Comparison of ENCODE assay signal across 8 cellular contexts in the genomic region with DNA sequence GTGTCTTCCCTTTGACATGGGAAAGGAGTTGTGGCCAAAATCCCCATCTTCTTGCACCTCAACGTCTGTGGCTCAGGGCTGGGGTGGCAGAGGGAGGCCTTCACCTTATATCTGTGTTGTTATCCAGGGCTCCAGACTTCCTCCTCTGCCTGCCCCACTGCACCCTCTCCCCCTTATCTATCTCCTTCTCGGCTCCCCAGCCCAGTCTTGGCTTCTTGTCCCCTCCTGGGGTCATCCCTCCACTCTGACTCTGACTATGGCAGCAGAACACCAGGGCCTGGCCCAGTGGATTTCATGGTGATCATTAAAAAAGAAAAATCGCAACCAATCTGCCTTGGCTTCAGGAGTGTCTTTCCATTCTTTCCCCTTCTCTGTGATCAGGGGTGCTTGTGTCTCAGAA. TPM values are rescaled to one million over a fixed set of nuclear protein-coding genes. Genes with fewer than 3 reads are reported as not detected.
DNase-seq lines count a peak whose midpoint lies in the region; ATAC-seq and TF ChIP-seq lines count a peak whose summit lies in the region.

No MANE protein-coding gene starts in this region.

- DNase-seq in T-helper 2 cell treated with Interferon-gamma antibody and Interleukin-4, amounts not matched to agents 5 μg/mL and 100 μg/mL, for 36 hours (ENCODE audit: low spot score) = no peak
- no peak for DNase-seq in T-helper 2 cell
- DNase-seq in WTC11 (ENCODE audit: low spot score) = no peak
- no peak for DNase-seq in hepatocyte (ENCODE audit: low spot score)
- no peak for DNase-seq in stimulated activated naive CD8-positive, alpha-beta T cell treated with anti-CD3 and anti-CD28 coated beads, Interleukin-15, amount 100 ng/mL, for 72 hours
- no peak for DNase-seq in NCI-H1105 treated with DMSO at 0.1 percent for 48 hours (lab: John Stamatoyannopoulos, UW)
- no peak for DNase-seq in C1 segment of cervical spinal cord (lab: John Stamatoyannopoulos, UW)

- H3K4me3 Mint-ChIP-seq in T-helper 2 cell treated with Interferon-gamma antibody and Interleukin-4, amounts not matched to agents 5 μg/mL and 100 μg/mL, for 36 hours = peak overlapping the region; percentile 90
- peak overlapping the region; percentile 84 for H3K4me3 Mint-ChIP-seq in WTC11
- peak overlapping the region; percentile 87 to 93 for H3K4me3 Mint-ChIP-seq in stimulated activated naive CD8-positive, alpha-beta T cell treated with anti-CD3 and anti-CD28 coated beads, Interleukin-15, amount 100 ng/mL, for 72 hours

- H3K27me3 Mint-ChIP-seq in T-helper 2 cell treated with Interferon-gamma antibody and Interleukin-4, amounts not matched to agents 5 μg/mL and 100 μg/mL, for 36 hours (ENCODE audit: low read depth) = no peaks in the 10 kb centered on the region
- no peaks in the 10 kb centered on the region for H3K27me3 Mint-ChIP-seq in WTC11 (ENCODE audit: low read depth)
- H3K27me3 Mint-ChIP-seq in stimulated activated naive CD8-positive, alpha-beta T cell treated with anti-CD3 and anti-CD28 coated beads, Interleukin-15, amount 100 ng/mL, for 72 hours = no peaks in the 10 kb centered on the region

- CTCF ChIA-PET in WTC11 (lab: Charles Lee) = interaction anchor here (0.7 to 4.5 kb wide), 5 partner anchors 8 to 639 kb away, joined by 3 to 58 read pairs (median 15); a partner anchor contains a TSS

- peak overlapping the region; percentile 78 for H2AFZ ChIP-seq in hepatocyte

- no peaks in the 10 kb centered on the region for H4K20me1 ChIP-seq in hepatocyte (ENCODE audit: insufficient read depth, poor library complexity, severe bottlenecking)

- no peaks in the 10 kb centered on the region for H3K27me3 ChIP-seq in hepatocyte

- no peaks in the 10 kb centered on the region for H3K36me3 ChIP-seq in hepatocyte (replicated peaks; ENCODE audit: insufficient read depth, low read depth)

- ATAC-seq in WTC11 = no peak
- ATAC-seq in stimulated activated naive CD8-positive, alpha-beta T cell treated with anti-CD3 and anti-CD28 coated beads, Interleukin-15, amount 100 ng/mL, for 72 hours = no peak
- ATAC-seq in HG03108 (IDR thresholded peaks at IDR 0.05; ENCODE audit: unreplicated experiment) = no peak

- H3K4me1 Mint-ChIP-seq in T-helper 2 cell treated with Interferon-gamma antibody and Interleukin-4, amounts not matched to agents 5 μg/mL and 100 μg/mL, for 36 hours (ENCODE audit: low read depth) = peaks cover 24% of the 10 kb centered on the region
- peaks cover 24% of the 10 kb centered on the region for H3K4me1 Mint-ChIP-seq in WTC11
- peaks cover 29% of the 10 kb centered on the region for H3K4me1 Mint-ChIP-seq in stimulated activated naive CD8-positive, alpha-beta T cell treated with anti-CD3 and anti-CD28 coated beads, Interleukin-15, amount 100 ng/mL, for 72 hours

- 71% methylated on average over 3 of the region's 3 CpGs for WGBS in hepatocyte (ENCODE audit: low lambda C conversion rate, missing lambda C conversion rate)

- POLR2A ChIA-PET in WTC11 (lab: Charles Lee) = interaction anchor here (0.8 to 3.2 kb wide), 5 partner anchors 8 to 57 kb away, joined by 3 to 22 read pairs (median 3); a partner anchor contains a TSS

- peaks cover 3% of the 10 kb centered on the region for H3K36me3 Mint-ChIP-seq in T-helper 2 cell treated with Interferon-gamma antibody and Interleukin-4, amounts not matched to agents 5 μg/mL and 100 μg/mL, for 36 hours (ENCODE audit: low read depth)
- H3K36me3 Mint-ChIP-seq in WTC11 = peaks cover 8% of the 10 kb centered on the region; the same call in 1 of the 2 replicates

- H3K4me3 ChIP-seq in hepatocyte = no peak overlapping the region

- peaks cover 9% of the 10 kb centered on the region for H3K4me1 ChIP-seq in hepatocyte (ENCODE audit: insufficient read depth)

- peak overlapping the region; percentile 98 for H3K4me2 ChIP-seq in hepatocyte

- peaks cover 17% of the 10 kb centered on the region for H3K79me2 ChIP-seq in hepatocyte

- no peak for TF ChIP-seq CTCF in WTC11 (IDR thresholded peaks at IDR 0.05)
- TF ChIP-seq CTCF in hepatocyte (IDR thresholded peaks at IDR 0.05; ENCODE audit: poor library complexity) = no peak

- H3K9me3 Mint-ChIP-seq in T-helper 2 cell treated with Interferon-gamma antibody and Interleukin-4, amounts not matched to agents 5 μg/mL and 100 μg/mL, for 36 hours = no peaks in the 10 kb centered on the region
- no peaks in the 10 kb centered on the region for H3K9me3 Mint-ChIP-seq in WTC11
- H3K9me3 Mint-ChIP-seq in stimulated activated naive CD8-positive, alpha-beta T cell treated with anti-CD3 and anti-CD28 coated beads, Interleukin-15, amount 100 ng/mL, for 72 hours = no peaks in the 10 kb centered on the region

- no peaks in the 10 kb centered on the region for H3K9me2 ChIP-seq in hepatocyte (replicated peaks; ENCODE audit: insufficient read depth)

- peak overlapping the region; percentile 91 for H3K27ac Mint-ChIP-seq in T-helper 2 cell treated with Interferon-gamma antibody and Interleukin-4, amounts not matched to agents 5 μg/mL and 100 μg/mL, for 36 hours
- H3K27ac Mint-ChIP-seq in WTC11 = peak overlapping the region; percentile 90
- peak overlapping the region; percentile 84 to 94 for H3K27ac Mint-ChIP-seq in stimulated activated naive CD8-positive, alpha-beta T cell treated with anti-CD3 and anti-CD28 coated beads, Interleukin-15, amount 100 ng/mL, for 72 hours

- H3K27ac ChIP-seq in hepatocyte = peak overlapping the region; percentile 88

- H3K9me3 ChIP-seq in hepatocyte (ENCODE audit: low read depth) = no peaks in the 10 kb centered on the region

TF ChIP-seq in WTC11, 78 proteins besides CTCF, POLR2A, EP300 and RAD21:
- TF ChIP-seq NFYB (CRISPR knock-in tag; conservative IDR thresholded peaks at IDR 0.05; ENCODE audit: low read depth) = no peak
- TF ChIP-seq, protein P1, sequence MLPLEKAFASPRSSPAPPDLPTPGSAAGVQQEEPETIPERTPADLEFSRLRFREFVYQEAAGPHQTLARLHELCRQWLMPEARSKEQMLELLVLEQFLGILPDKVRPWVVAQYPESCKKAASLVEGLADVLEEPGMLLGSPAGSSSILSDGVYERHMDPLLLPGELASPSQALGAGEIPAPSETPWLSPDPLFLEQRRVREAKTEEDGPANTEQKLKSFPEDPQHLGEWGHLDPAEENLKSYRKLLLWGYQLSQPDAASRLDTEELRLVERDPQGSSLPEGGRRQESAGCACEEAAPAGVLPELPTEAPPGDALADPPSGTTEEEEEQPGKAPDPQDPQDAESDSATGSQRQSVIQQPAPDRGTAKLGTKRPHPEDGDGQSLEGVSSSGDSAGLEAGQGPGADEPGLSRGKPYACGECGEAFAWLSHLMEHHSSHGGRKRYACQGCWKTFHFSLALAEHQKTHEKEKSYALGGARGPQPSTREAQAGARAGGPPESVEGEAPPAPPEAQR (CRISPR knock-in tag; IDR thresholded peaks at IDR 0.05) = no peak
- no peak for TF ChIP-seq CBFB (CRISPR knock-in tag; IDR thresholded peaks at IDR 0.05; ENCODE audit: low read depth)
- no peak for TF ChIP-seq ZNF396 (CRISPR knock-in tag; IDR thresholded peaks at IDR 0.05; ENCODE audit: borderline replicate concordance)
- TF ChIP-seq JAZF1 (CRISPR knock-in tag; IDR thresholded peaks at IDR 0.05) = no peak
- TF ChIP-seq, protein P2, sequence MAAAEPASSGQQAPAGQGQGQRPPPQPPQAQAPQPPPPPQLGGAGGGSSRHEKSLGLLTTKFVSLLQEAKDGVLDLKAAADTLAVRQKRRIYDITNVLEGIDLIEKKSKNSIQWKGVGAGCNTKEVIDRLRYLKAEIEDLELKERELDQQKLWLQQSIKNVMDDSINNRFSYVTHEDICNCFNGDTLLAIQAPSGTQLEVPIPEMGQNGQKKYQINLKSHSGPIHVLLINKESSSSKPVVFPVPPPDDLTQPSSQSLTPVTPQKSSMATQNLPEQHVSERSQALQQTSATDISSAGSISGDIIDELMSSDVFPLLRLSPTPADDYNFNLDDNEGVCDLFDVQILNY (CRISPR knock-in tag; IDR thresholded peaks at IDR 0.05) = no peak
- TF ChIP-seq, protein P3, sequence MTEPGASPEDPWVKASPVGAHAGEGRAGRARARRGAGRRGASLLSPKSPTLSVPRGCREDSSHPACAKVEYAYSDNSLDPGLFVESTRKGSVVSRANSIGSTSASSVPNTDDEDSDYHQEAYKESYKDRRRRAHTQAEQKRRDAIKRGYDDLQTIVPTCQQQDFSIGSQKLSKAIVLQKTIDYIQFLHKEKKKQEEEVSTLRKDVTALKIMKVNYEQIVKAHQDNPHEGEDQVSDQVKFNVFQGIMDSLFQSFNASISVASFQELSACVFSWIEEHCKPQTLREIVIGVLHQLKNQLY (CRISPR knock-in tag; IDR thresholded peaks at IDR 0.05) = no peak

RNA-seq across cellular contexts. Expression of a gene that starts 0.9 kb away (rescaled TPM):
- total RNA-seq in WTC11 (2021) = 12.1 to 16.5 TPM (median 14.2 TPM) in 3 replicates
- total RNA-seq in hepatocyte = 4.7 and 5.5 TPM in 2 replicates
- polyA plus RNA-seq in hepatocyte = 4.1 and 5.5 TPM in 2 replicates

RNA-seq across cellular contexts. Expression of a gene that starts 8.8 kb away (rescaled TPM):
- total RNA-seq in WTC11 (2021) = 34.8 to 38.0 TPM (median 35.9 TPM) in 3 replicates
- 33.2 and 48.9 TPM in 2 replicates for total RNA-seq in hepatocyte
- 41.3 and 49.8 TPM in 2 replicates for polyA plus RNA-seq in hepatocyte

RNA-seq across cellular contexts. Expression of a gene that starts 55.8 kb away (rescaled TPM):
- total RNA-seq in WTC11 (2021) (38.1 to 49.6 TPM (median 42.0 TPM) in 3 replicates), hepatocyte (69.6 and 79.9 TPM in 2 replicates)
- 52.2 and 54.1 TPM in 2 replicates for polyA plus RNA-seq in hepatocyte
